ENCODE assay signal across 1 cellular context in genomic region chr6:32223258-32224235, GRCh38.
TF ChIP-seq lines count a peak whose summit lies in the region.

TSS of gene NOTCH4 (minus strand) at chr6:32224067. CDS start at chr6:32223928, 139 bp downstream.

TF ChIP-seq in GM12878, 131 proteins besides CTCF, POLR2A, EP300 and RAD21 (continued from another document):
- TF ChIP-seq BCLAF1 (IDR thresholded peaks at IDR 0.05), result no peak
- TF ChIP-seq BRCA1 (IDR thresholded peaks at IDR 0.05; ENCODE audit: low read depth, low read length), result no peak
- TF ChIP-seq GABPA (IDR thresholded peaks at IDR 0.05; ENCODE audit: low read depth), result no peak
- TF ChIP-seq ESRRA (IDR thresholded peaks at IDR 0.05; ENCODE audit: low read length), result no peak
- no peak for TF ChIP-seq BCL3 (IDR thresholded peaks at IDR 0.05; ENCODE audit: borderline replicate concordance, insufficient read depth, low read depth, low read length, poor library complexity, severe bottlenecking)
- no peak for TF ChIP-seq MLLT1 (IDR thresholded peaks at IDR 0.05)
- no peak for TF ChIP-seq TCF3 (IDR thresholded peaks at IDR 0.05; ENCODE audit: borderline replicate concordance, insufficient read depth, low read depth, low read length)
- no peak for TF ChIP-seq NRF1 (conservative IDR thresholded peaks at IDR 0.05; ENCODE audit: low read depth, low read length)
- no peak for TF ChIP-seq USF1 (IDR thresholded peaks at IDR 0.05; ENCODE audit: borderline replicate concordance, extremely low read length, insufficient read depth, low read depth, low read length)
- TF ChIP-seq ZBED1 (IDR thresholded peaks at IDR 0.05; ENCODE audit: borderline replicate concordance), result no peak
- TF ChIP-seq MEF2A (IDR thresholded peaks at IDR 0.05; ENCODE audit: insufficient read depth, low read depth, low read length), result no peak
- TF ChIP-seq ZNF592 (IDR thresholded peaks at IDR 0.05), result no peak
- no peak for TF ChIP-seq WRNIP1 (IDR thresholded peaks at IDR 0.05; ENCODE audit: borderline replicate concordance, low read depth, low read length)
- TF ChIP-seq ZNF24 (IDR thresholded peaks at IDR 0.05), result no peak
